In genomic region chr1:220690140-220691038, GRCh38 we compare ENCODE assay signal across 1 cellular context.
TF ChIP-seq lines count a peak whose summit lies in the region.

Gene C1orf115 (plus strand): TSS chr1:220690363. CDS start chr1:220690403, 40 bp downstream.

TF ChIP-seq in HepG2, 621 proteins besides CTCF, POLR2A, EP300 and RAD21 (continued from another document and continues in another):
- no peak for TF ChIP-seq HNF1B (CRISPR knock-in tag; IDR thresholded peaks at IDR 0.05)
- TF ChIP-seq CREM (IDR thresholded peaks at IDR 0.05) = no peak
- no peak for TF ChIP-seq CREM (CRISPR knock-in tag; IDR thresholded peaks at IDR 0.05)
- peak; percentile 39; the same call in 1 of the 2 replicates for TF ChIP-seq NCOA2 (CRISPR knock-in tag; IDR thresholded peaks at IDR 0.05)
- no peak for TF ChIP-seq MNT (IDR thresholded peaks at IDR 0.05)
- peak; percentile 66; the same call in 1 of the 2 replicates for TF ChIP-seq ZNF318 (CRISPR knock-in tag; IDR thresholded peaks at IDR 0.05)
- no peak for TF ChIP-seq MTA3 (CRISPR knock-in tag; IDR thresholded peaks at IDR 0.05)
- TF ChIP-seq MTERF4 (CRISPR knock-in tag; IDR thresholded peaks at IDR 0.05) = no peak; the same call in 1 of the 2 replicates
- peak; percentile 79; the same call in 1 of the 2 replicates for TF ChIP-seq ZNF546 (CRISPR knock-in tag; conservative IDR thresholded peaks at IDR 0.05)
- TF ChIP-seq PRDM10 (CRISPR knock-in tag; IDR thresholded peaks at IDR 0.05; ENCODE audit: low read depth) = no peak
- no peak; the same call in 1 of the 2 replicates for TF ChIP-seq PAX8 (CRISPR knock-in tag; IDR thresholded peaks at IDR 0.05; ENCODE audit: borderline replicate concordance)
- TF ChIP-seq ZFP82 (CRISPR knock-in tag; IDR thresholded peaks at IDR 0.05; ENCODE audit: borderline replicate concordance) = no peak
- TF ChIP-seq ZNF773 (CRISPR knock-in tag; IDR thresholded peaks at IDR 0.05; ENCODE audit: borderline replicate concordance) = no peak
- no peak for TF ChIP-seq TCF7L2 (IDR thresholded peaks at IDR 0.05; ENCODE audit: low read depth, low read length)
- TF ChIP-seq ATF6 (CRISPR knock-in tag; conservative IDR thresholded peaks at IDR 0.05) = no peak
- TF ChIP-seq BCL3 (CRISPR knock-in tag; IDR thresholded peaks at IDR 0.05) = peak; percentile 66; the same call in 1 of the 2 replicates
- TF ChIP-seq ZNF33A (CRISPR knock-in tag; IDR thresholded peaks at IDR 0.05; ENCODE audit: borderline replicate concordance) = no peak
- TF ChIP-seq ZNF784 (CRISPR knock-in tag; IDR thresholded peaks at IDR 0.05; ENCODE audit: borderline replicate concordance) = peak; percentile 45; the same call in 1 of the 2 replicates
- TF ChIP-seq ZNF687 (CRISPR knock-in tag; IDR thresholded peaks at IDR 0.05) = peak; percentile 90
- TF ChIP-seq ZNF274 (CRISPR knock-in tag; IDR thresholded peaks at IDR 0.05) = 0 out of 2 replicates have a peak, but pooled peaks have one; percentile 49
- TF ChIP-seq ZNF510 (CRISPR knock-in tag; IDR thresholded peaks at IDR 0.05; ENCODE audit: low read depth) = peak; percentile 50; the same call in 1 of the 2 replicates
- TF ChIP-seq MIXL1 (CRISPR knock-in tag; IDR thresholded peaks at IDR 0.05) = 0 out of 2 replicates have a peak, but pooled peaks have one; percentile 11
- peak; percentile 64; the same call in 1 of the 2 replicates for TF ChIP-seq CCDC6 (CRISPR knock-in tag; IDR thresholded peaks at IDR 0.05)
- no peak for TF ChIP-seq RORA (CRISPR knock-in tag; IDR thresholded peaks at IDR 0.05)
- no peak for TF ChIP-seq ZNF7 (CRISPR knock-in tag; IDR thresholded peaks at IDR 0.05)
